34 cellular contexts compared by ENCODE assay signal in genomic region chr12:64194333-64195149, GRCh38. TPM values are rescaled to one million over a fixed set of nuclear protein-coding genes. Genes with fewer than 3 reads are reported as not detected.
DNase-seq lines count a peak whose midpoint lies in the region; ATAC-seq, FAIRE-seq and TF ChIP-seq lines count a peak whose summit lies in the region.
"Had no signal": no experiment of that assay in that cellular context is flagged by ENCODE, and none has a peak within 500 bp of the region (broad histone marks: within the 10 kb centered on the region; RNA-seq: fewer than 3 reads in every experiment).

No MANE protein-coding gene starts in this region.

- FAIRE-seq in astrocyte (lab: Jason Lieb, UNC) = no peak
- FAIRE-seq: bronchial epithelial cell, GM12891, HTR-8/SVneo had no signal

- H3K79me2 ChIP-seq in astrocyte (ENCODE audit: insufficient read depth, low read length) (no peaks in the 10 kb centered on the region), hepatocyte (no peaks in the 10 kb centered on the region)

- WGBS in hepatocyte (ENCODE audit: low lambda C conversion rate, missing lambda C conversion rate) = 91% methylated on average over 7 of the region's 7 CpGs

- H3K27ac Mint-ChIP-seq in activated CD8-positive, alpha-beta memory T cell treated with anti-CD3 and anti-CD28 coated beads, Interleukin-2, amount 10 ng/mL, durations not matched to agents 7 days and 5 days = peak overlapping the region; percentile 6
- no peak overlapping the region for H3K27ac Mint-ChIP-seq in astrocyte (ENCODE audit: unreplicated experiment)
- H3K27ac Mint-ChIP-seq: activated CD4-positive, alpha-beta memory T cell treated with anti-CD3 and anti-CD28 coated beads for 36 hours; activated naive CD4-positive, alpha-beta T cell treated with anti-CD3 and anti-CD28 coated beads, Interleukin-2, amount 10 ng/mL, durations not matched to agents 7 days and 5 days; memory B cell; stimulated activated memory B cell treated with anti-CD40 and anti-IgM and Interleukin-4, amounts not matched to agents 10 μg/mL and 1 μg/mL and 100 μg/mL, for 72 hours; T-cell had no signal

- H3K4me3 ChIP-seq in astrocyte (ENCODE audit: insufficient read depth, low read depth, low read length) = no peak overlapping the region
- H3K4me3 ChIP-seq in hepatocyte = no peak overlapping the region
- no peak overlapping the region for H3K4me3 ChIP-seq in HAP-1
- H3K4me3 ChIP-seq: gastroesophageal sphincter, MG63 had no signal

- no peak overlapping the region for H3K4me3 Mint-ChIP-seq in activated CD8-positive, alpha-beta memory T cell treated with anti-CD3 and anti-CD28 coated beads, Interleukin-2, amount 10 ng/mL, durations not matched to agents 7 days and 5 days
- no peak overlapping the region for H3K4me3 Mint-ChIP-seq in astrocyte (ENCODE audit: unreplicated experiment)
- H3K4me3 Mint-ChIP-seq: activated CD4-positive, alpha-beta memory T cell treated with anti-CD3 and anti-CD28 coated beads for 36 hours; activated naive CD4-positive, alpha-beta T cell treated with anti-CD3 and anti-CD28 coated beads, Interleukin-2, amount 10 ng/mL, durations not matched to agents 7 days and 5 days; activated T-helper 17 cell treated with anti-CD3 and anti-CD28 coated beads, Interleukin-2, amount 50 U/mL, for 72 hours; memory B cell; nephron; stimulated activated memory B cell treated with anti-CD40 and anti-IgM and Interleukin-4, amounts not matched to agents 10 μg/mL and 1 μg/mL and 100 μg/mL, for 72 hours; T-cell had no signal

- no peaks in the 10 kb centered on the region for H3K27me3 Mint-ChIP-seq in activated CD8-positive, alpha-beta memory T cell treated with anti-CD3 and anti-CD28 coated beads, Interleukin-2, amount 10 ng/mL, durations not matched to agents 7 days and 5 days
- no peaks in the 10 kb centered on the region for H3K27me3 Mint-ChIP-seq in astrocyte (ENCODE audit: low read depth, unreplicated experiment)
- H3K27me3 Mint-ChIP-seq: activated CD4-positive, alpha-beta memory T cell treated with anti-CD3 and anti-CD28 coated beads for 36 hours; activated naive CD4-positive, alpha-beta T cell treated with anti-CD3 and anti-CD28 coated beads, Interleukin-2, amount 10 ng/mL, durations not matched to agents 7 days and 5 days; activated T-helper 17 cell treated with anti-CD3 and anti-CD28 coated beads, Interleukin-2, amount 50 U/mL, for 72 hours; memory B cell; stimulated activated memory B cell treated with anti-CD40 and anti-IgM and Interleukin-4, amounts not matched to agents 10 μg/mL and 1 μg/mL and 100 μg/mL, for 72 hours; T-cell had no signal

- in situ Hi-C loops in HAP-1 (cut with MboI; ENCODE audit: low sequenced_read_pairs) = no loop called here

- DNase-seq in activated CD8-positive, alpha-beta memory T cell treated with anti-CD3 and anti-CD28 coated beads, Interleukin-2, amount 10 ng/mL, durations not matched to agents 7 days and 5 days = no peak
- DNase-seq in activated CD8-positive, alpha-beta memory T cell treated with anti-CD3 and anti-CD28 coated beads for 24 hours = no peak
- peak; percentile 37 for DNase-seq in astrocyte (ENCODE audit: low read depth)
- DNase-seq in fibroblast of peridontal ligament (ENCODE audit: extremely low read depth) = peak; percentile 36
- peak; percentile 51 for DNase-seq in stromal cell of bone marrow (ENCODE audit: low read depth)
- DNase-seq in activated T-cell treated with anti-CD3 and anti-CD28 coated beads, Interleukin-2, amount 50 U/mL, for 48 hours = no peak
- DNase-seq in hepatocyte (ENCODE audit: low spot score) = no peak
- DNase-seq in HAP-1 (ENCODE audit: low spot score in 2 of 2) = no peak
- DNase-seq: activated CD4-positive, alpha-beta memory T cell treated with anti-CD3 and anti-CD28 coated beads for 36 hours; activated CD8-positive, alpha-beta memory T cell treated with anti-CD3 and anti-CD28 coated beads, Interleukin-2, amount 50 U/mL, for 48 hours; activated naive CD4-positive, alpha-beta T cell treated with anti-CD3 and anti-CD28 coated beads, Interleukin-2, amount 10 ng/mL, durations not matched to agents 7 days and 5 days; amygdala; C1 segment of cervical spinal cord; DMS153; GOT3; hippocampal formation; left colon; MG63; NCI-H1105 treated with DMSO at 0.1 percent for 48 hours; NCI-H1930; NCI-H2171 treated with DMSO at 0.1 percent for 48 hours; NCI-H510A treated with DMSO at 0.1 percent for 48 hours; RPMI8226; T-cell had no signal

- H3K27ac ChIP-seq in astrocyte (ENCODE audit: low read depth, low read length) (no peak overlapping the region), hepatocyte (no peak overlapping the region)
- H3K27ac ChIP-seq: 22Rv1, gastroesophageal sphincter, KMS-11 had no signal

- no peaks in the 10 kb centered on the region for H4K20me1 ChIP-seq in astrocyte (ENCODE audit: insufficient read depth, low read length)
- H4K20me1 ChIP-seq in hepatocyte (ENCODE audit: insufficient read depth, poor library complexity, severe bottlenecking) = no peaks in the 10 kb centered on the region

- peaks cover 18% of the 10 kb centered on the region for H3K36me3 Mint-ChIP-seq in activated CD8-positive, alpha-beta memory T cell treated with anti-CD3 and anti-CD28 coated beads, Interleukin-2, amount 10 ng/mL, durations not matched to agents 7 days and 5 days
- H3K36me3 Mint-ChIP-seq in astrocyte (ENCODE audit: low read depth, unreplicated experiment) = peaks cover 13% of the 10 kb centered on the region

- CTCF ChIA-PET in activated CD8-positive, alpha-beta memory T cell treated with anti-CD3 and anti-CD28 coated beads, Interleukin-2, amount 10 ng/mL, durations not matched to agents 7 days and 5 days (lab: Charles Lee) = no interaction called here

- H3K4me1 ChIP-seq in astrocyte (ENCODE audit: insufficient read depth, low read length) (peaks cover 5% of the 10 kb centered on the region), hepatocyte (ENCODE audit: insufficient read depth) (no peaks in the 10 kb centered on the region), HAP-1 (no peaks in the 10 kb centered on the region)
- H3K4me1 ChIP-seq: gastroesophageal sphincter had no signal

- H3K9me2 ChIP-seq in hepatocyte (replicated peaks; ENCODE audit: insufficient read depth) = no peaks in the 10 kb centered on the region

- no peaks in the 10 kb centered on the region for H3K27me3 ChIP-seq in astrocyte (ENCODE audit: insufficient read depth, low read length)
- no peaks in the 10 kb centered on the region for H3K27me3 ChIP-seq in hepatocyte
- H3K27me3 ChIP-seq in HAP-1 (ENCODE audit: low read depth) = no peaks in the 10 kb centered on the region
- H3K27me3 ChIP-seq: gastroesophageal sphincter, MG63 had no signal

- ATAC-seq in activated CD8-positive, alpha-beta memory T cell treated with anti-CD3 and anti-CD28 coated beads, Interleukin-2, amount 10 ng/mL, durations not matched to agents 7 days and 5 days = no peak
- ATAC-seq: activated T-helper 17 cell treated with anti-CD3 and anti-CD28 coated beads, Interleukin-2, amount 50 U/mL, for 72 hours; gastroesophageal sphincter; left colon; stimulated activated memory B cell treated with anti-CD40 and anti-IgM and Interleukin-4, amounts not matched to agents 10 μg/mL and 1 μg/mL and 100 μg/mL, for 72 hours; T-cell had no signal

- H3K4me2 ChIP-seq in astrocyte (ENCODE audit: low read length) = no peak overlapping the region
- H3K4me2 ChIP-seq in hepatocyte = no peak overlapping the region
- H3K4me2 ChIP-seq: KMS-11 had no signal

- no peaks in the 10 kb centered on the region for H3K36me3 ChIP-seq in astrocyte (ENCODE audit: insufficient read depth, low read length)
- H3K36me3 ChIP-seq in hepatocyte (replicated peaks; ENCODE audit: insufficient read depth, low read depth) = no peaks in the 10 kb centered on the region
- no peaks in the 10 kb centered on the region; the same call in 1 of the 2 replicates for H3K36me3 ChIP-seq in HAP-1 (replicated peaks)

- TF ChIP-seq CTCF in astrocyte (IDR thresholded peaks at IDR 0.05; ENCODE audit: insufficient read depth, low read depth, low read length) = no peak
- no peak for TF ChIP-seq CTCF in hepatocyte (IDR thresholded peaks at IDR 0.05; ENCODE audit: poor library complexity)

- H3K9me3 ChIP-seq in astrocyte (ENCODE audit: insufficient read depth, low read depth, low read length) (no peaks in the 10 kb centered on the region), hepatocyte (ENCODE audit: low read depth) (no peaks in the 10 kb centered on the region), HAP-1 (no peaks in the 10 kb centered on the region)
- H3K9me3 ChIP-seq: gastroesophageal sphincter, MG63 had no signal

- H3K9me3 Mint-ChIP-seq in activated CD8-positive, alpha-beta memory T cell treated with anti-CD3 and anti-CD28 coated beads, Interleukin-2, amount 10 ng/mL, durations not matched to agents 7 days and 5 days (ENCODE audit: low read depth) = no peaks in the 10 kb centered on the region
- no peaks in the 10 kb centered on the region for H3K9me3 Mint-ChIP-seq in astrocyte (ENCODE audit: unreplicated experiment)
- H3K9me3 Mint-ChIP-seq: activated CD4-positive, alpha-beta memory T cell treated with anti-CD3 and anti-CD28 coated beads for 36 hours; activated naive CD4-positive, alpha-beta T cell treated with anti-CD3 and anti-CD28 coated beads, Interleukin-2, amount 10 ng/mL, durations not matched to agents 7 days and 5 days; activated T-helper 17 cell treated with anti-CD3 and anti-CD28 coated beads, Interleukin-2, amount 50 U/mL, for 72 hours; memory B cell; stimulated activated memory B cell treated with anti-CD40 and anti-IgM and Interleukin-4, amounts not matched to agents 10 μg/mL and 1 μg/mL and 100 μg/mL, for 72 hours; T-cell had no signal

- H3K4me1 Mint-ChIP-seq in activated CD8-positive, alpha-beta memory T cell treated with anti-CD3 and anti-CD28 coated beads, Interleukin-2, amount 10 ng/mL, durations not matched to agents 7 days and 5 days = peaks cover 20% of the 10 kb centered on the region
- H3K4me1 Mint-ChIP-seq in astrocyte (ENCODE audit: low read depth, unreplicated experiment) = no peaks in the 10 kb centered on the region
- H3K4me1 Mint-ChIP-seq: activated T-helper 17 cell treated with anti-CD3 and anti-CD28 coated beads, Interleukin-2, amount 50 U/mL, for 72 hours; memory B cell had no signal

- H2AFZ ChIP-seq in astrocyte (ENCODE audit: low read depth, low read length) = peak overlapping the region; percentile 28
- H2AFZ ChIP-seq in hepatocyte = no peak overlapping the region

- no peak overlapping the region for H3K9ac ChIP-seq in astrocyte (ENCODE audit: low read length)
- H3K9ac ChIP-seq: KMS-11 had no signal

RNA-seq across cellular contexts. Expression of gene KICS2, which starts 27.6 kb away (rescaled TPM):
- 10 to 100 TPM; 10.5 to 11.5 TPM for total RNA-seq in activated CD8-positive, alpha-beta memory T cell treated with anti-CD3 and anti-CD28 coated beads, Interleukin-2, amount 10 ng/mL, durations not matched to agents 7 days and 5 days
- total RNA-seq in astrocyte = 3.8 and 4.1 TPM in 2 replicates
- total RNA-seq in hepatocyte = 6.3 and 6.8 TPM in 2 replicates
- polyA plus RNA-seq in hepatocyte = 1.3 and 1.6 TPM in 2 replicates

Comparison
In these comparisons a context has a peak if more than half of its experiments do, and no peak if none do; other contexts are left out.
1. DNase-seq: peak in astrocyte (single experiment), fibroblast of peridontal ligament (single experiment) and stromal cell of bone marrow (single experiment); none in activated CD8-positive, alpha-beta memory T cell treated with anti-CD3 and anti-CD28 coated beads, Interleukin-2, amount 10 ng/mL, durations not matched to agents 7 days and 5 days (single experiment), activated CD8-positive, alpha-beta memory T cell treated with anti-CD3 and anti-CD28 coated beads for 24 hours (single experiment), activated T-cell treated with anti-CD3 and anti-CD28 coated beads, Interleukin-2, amount 50 U/mL, for 48 hours (0 of 2), hepatocyte (single experiment) and HAP-1 (0 of 2).